ENCODE assay signal across 8 cellular contexts in the genomic region with DNA sequence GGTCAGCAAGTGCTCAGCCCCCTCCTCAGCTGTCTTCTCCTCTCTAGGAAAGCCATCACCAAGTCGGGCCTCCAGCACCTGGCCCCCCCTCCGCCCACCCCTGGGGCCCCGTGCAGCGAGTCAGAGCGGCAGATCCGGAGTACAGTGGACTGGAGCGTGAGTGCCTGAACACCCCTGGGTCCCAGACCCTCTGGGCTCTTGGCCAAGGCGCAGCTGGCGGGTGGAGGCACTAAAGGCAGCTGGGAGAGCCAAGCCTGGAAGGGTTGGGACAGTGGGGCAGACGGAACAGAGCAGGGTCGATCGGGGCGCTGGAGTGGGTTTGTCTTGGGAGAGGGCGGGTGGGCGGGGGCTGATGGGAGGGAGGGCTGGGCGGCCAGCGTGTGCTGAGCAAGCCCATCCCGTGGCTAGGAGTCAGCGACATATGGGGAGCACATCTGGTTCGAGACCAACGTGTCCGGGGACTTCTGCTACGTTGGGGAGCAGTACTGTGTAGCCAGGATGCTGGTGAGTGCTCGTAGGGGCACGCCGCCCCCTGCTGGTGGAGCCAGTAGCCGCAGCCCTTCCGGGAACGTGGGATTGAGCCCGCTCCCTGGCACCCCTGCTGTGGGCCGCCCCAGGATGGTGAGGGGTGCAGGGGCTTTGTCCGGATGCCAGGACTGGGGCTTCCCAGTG. TPM values are rescaled to one million over a fixed set of nuclear protein-coding genes. Genes with fewer than 3 reads are reported as not detected.
A peak's percentile ranks its signal among the peaks of the same experiment; 100 is the strongest.
DNase-seq lines count a peak whose midpoint lies in the region; ATAC-seq and TF ChIP-seq lines count a peak whose summit lies in the region.

No MANE protein-coding gene starts in this region.

- peak overlapping the region; percentile 40 to 48 for H3K27ac Mint-ChIP-seq in stimulated activated naive CD8-positive, alpha-beta T cell treated with anti-CD3 and anti-CD28 coated beads, Interleukin-15, amount 100 ng/mL, for 72 hours

- H3K9me3 Mint-ChIP-seq in stimulated activated naive CD8-positive, alpha-beta T cell treated with anti-CD3 and anti-CD28 coated beads, Interleukin-15, amount 100 ng/mL, for 72 hours, result no peaks in the 10 kb centered on the region

- peak; percentile 51 for ATAC-seq in GM19397 (IDR thresholded peaks at IDR 0.05; ENCODE audit: unreplicated experiment)
- peak; percentile 80 for ATAC-seq in stimulated activated naive CD8-positive, alpha-beta T cell treated with anti-CD3 and anti-CD28 coated beads, Interleukin-15, amount 100 ng/mL, for 72 hours
- ATAC-seq in GM19035 (IDR thresholded peaks at IDR 0.05; ENCODE audit: unreplicated experiment), result no peak

- no peak overlapping the region for H2AFZ ChIP-seq in Loucy (ENCODE audit: low read length)

- peak overlapping the region; percentile 63 to 100 (median 96) for H3K4me2 ChIP-seq in BLaER1 treated with 17β-estradiol and CSF1 and Interleukin-3, amounts not matched to agents 10 nM and 100 nM
- H3K4me2 ChIP-seq in Loucy (ENCODE audit: low read depth, low read length, poor library complexity, severe bottlenecking), result no peak overlapping the region

- peak; percentile 68 to 71 for DNase-seq in activated CD4-positive, alpha-beta T cell treated with anti-CD3 and anti-CD28 coated beads, Interleukin-2, amount 50 U/mL, for 4 hours
- peak; percentile 78 for DNase-seq in dermis blood vessel endothelial cell
- DNase-seq in mucosa of gallbladder (ENCODE audit: low spot score), result peak; percentile 77
- DNase-seq in stimulated activated naive CD8-positive, alpha-beta T cell treated with anti-CD3 and anti-CD28 coated beads, Interleukin-15, amount 100 ng/mL, for 72 hours, result peak; percentile 76 to 80

- H3K27ac ChIP-seq in BLaER1 treated with 17β-estradiol and CSF1 and Interleukin-3, amounts not matched to agents 10 nM and 100 nM, result peak overlapping the region in 9 of 11 experiments; percentile 17 to 60 (median 43); a peak in 17 of 22 replicates

- H3K9ac ChIP-seq in BLaER1 treated with 17β-estradiol and CSF1 and Interleukin-3, amounts not matched to agents 10 nM and 100 nM, result peak overlapping the region; percentile 21 to 85 (median 57); a peak in 17 of 22 replicates
- no peak overlapping the region for H3K9ac ChIP-seq in Loucy (ENCODE audit: low read depth, low read length, poor library complexity, severe bottlenecking)

- H3K4me3 Mint-ChIP-seq in stimulated activated naive CD8-positive, alpha-beta T cell treated with anti-CD3 and anti-CD28 coated beads, Interleukin-15, amount 100 ng/mL, for 72 hours, result peak overlapping the region; percentile 39 to 77

- peaks cover 69 to 98% (median 78%) of the 10 kb centered on the region in 11 experiments for H4K20me1 ChIP-seq in BLaER1 treated with 17β-estradiol and CSF1 and Interleukin-3, amounts not matched to agents 10 nM and 100 nM
- H4K20me1 ChIP-seq in Loucy (ENCODE audit: insufficient read depth, low read length, poor library complexity, severe bottlenecking), result peaks cover 56% of the 10 kb centered on the region

- peaks cover 60% of the 10 kb centered on the region for H3K79me2 ChIP-seq in Loucy (ENCODE audit: insufficient read depth, low read length)

- peaks cover 49 to 95% (median 65%) of the 10 kb centered on the region in 11 experiments for H3K36me3 ChIP-seq in BLaER1 treated with 17β-estradiol and CSF1 and Interleukin-3, amounts not matched to agents 10 nM and 100 nM
- H3K36me3 ChIP-seq in Loucy (ENCODE audit: insufficient read depth, low read length), result peaks cover 66% of the 10 kb centered on the region; the same call in 1 of the 2 replicates

- TF ChIP-seq CTCF in Loucy (conservative IDR thresholded peaks at IDR 0.05; ENCODE audit: low read length), result peak; percentile 68

- no peaks in the 10 kb centered on the region for H3K9me2 ChIP-seq in Loucy (replicated peaks; ENCODE audit: low read depth, low read length)

- H3K4me1 Mint-ChIP-seq in stimulated activated naive CD8-positive, alpha-beta T cell treated with anti-CD3 and anti-CD28 coated beads, Interleukin-15, amount 100 ng/mL, for 72 hours, result peaks cover 71% of the 10 kb centered on the region

- H3K4me3 ChIP-seq in BLaER1 treated with 17β-estradiol and CSF1 and Interleukin-3, amounts not matched to agents 10 nM and 100 nM, result peak overlapping the region in 1 of 10 experiments; percentile 22; a peak in 1 of 20 replicates
- no peak overlapping the region for H3K4me3 ChIP-seq in Loucy (ENCODE audit: low read length, poor library complexity, severe bottlenecking)

- peaks cover 50 to 74% (median 66%) of the 10 kb centered on the region in 10 experiments for H3K4me1 ChIP-seq in BLaER1 treated with 17β-estradiol and CSF1 and Interleukin-3, amounts not matched to agents 10 nM and 100 nM
- H3K4me1 ChIP-seq in Loucy (ENCODE audit: insufficient read depth, low read length, poor library complexity, severe bottlenecking), result peaks cover 14% of the 10 kb centered on the region

- no peaks in the 10 kb centered on the region for H3K27me3 ChIP-seq in BLaER1 treated with 17β-estradiol and CSF1 and Interleukin-3, amounts not matched to agents 10 nM and 100 nM
- no peaks in the 10 kb centered on the region for H3K27me3 ChIP-seq in Loucy (ENCODE audit: insufficient read depth, low read length, poor library complexity, severe bottlenecking)

- H3K9me3 ChIP-seq in BLaER1 treated with 17β-estradiol and CSF1 and Interleukin-3, amounts not matched to agents 10 nM and 100 nM (replicated peaks in 1 of 11), result no peaks in the 10 kb centered on the region
- no peaks in the 10 kb centered on the region for H3K9me3 ChIP-seq in Loucy (ENCODE audit: insufficient read depth, low read depth, low read length)

- no peaks in the 10 kb centered on the region for H3F3A ChIP-seq in Loucy (ENCODE audit: low read depth)

- H3K27me3 Mint-ChIP-seq in stimulated activated naive CD8-positive, alpha-beta T cell treated with anti-CD3 and anti-CD28 coated beads, Interleukin-15, amount 100 ng/mL, for 72 hours, result no peaks in the 10 kb centered on the region

RNA-seq across cellular contexts. Expression of gene MDK, which starts 14.1 kb away (rescaled TPM):
- 46.1 and 59.6 TPM in 2 replicates for total RNA-seq in dermis blood vessel endothelial cell
- 106 TPM for total RNA-seq in mucosa of gallbladder

RNA-seq across cellular contexts. Expression of gene DGKZ, which starts 20.1 kb away (rescaled TPM):
- total RNA-seq in dermis blood vessel endothelial cell (79.8 and 86.2 TPM in 2 replicates), mucosa of gallbladder (83.8 TPM)

RNA-seq across cellular contexts. Expression of gene CHRM4, which starts 24.2 kb away (rescaled TPM):
- total RNA-seq in dermis blood vessel endothelial cell (0.09 and 0.17 TPM in 2 replicates), mucosa of gallbladder (not detected)
